In genomic region chr15:37109952-37110630, GRCh38 we compare ENCODE assay signal across 8 cellular contexts. TPM values are rescaled to one million over a fixed set of nuclear protein-coding genes. Genes with fewer than 3 reads are reported as not detected.
DNase-seq lines count a peak whose midpoint lies in the region; ATAC-seq, FAIRE-seq and TF ChIP-seq lines count a peak whose summit lies in the region.

No MANE protein-coding gene starts in this region.

- H3K4me2 ChIP-seq in IMR-90 (ENCODE audit: low read depth, low read length): peak overlapping the region; percentile 69

- POLR2A ChIA-PET in IMR-90 (lab: Charles Lee; ENCODE audit: unreplicated experiment): no interaction called here

- H2BK5ac ChIP-seq in IMR-90 (ENCODE audit: low read depth, low read length, poor library complexity, severe bottlenecking): no peak overlapping the region

- H3K56ac ChIP-seq in IMR-90 (ENCODE audit: extremely low read depth, insufficient read depth, low read length): no peak overlapping the region

- no peak overlapping the region for H3K4me3 Mint-ChIP-seq in activated naive CD4-positive, alpha-beta T cell treated with anti-CD3 and anti-CD28 coated beads for 36 hours

- no peak overlapping the region for H4K8ac ChIP-seq in IMR-90 (ENCODE audit: low read depth in 2 of 2, low read length in 2 of 2)

- no peak overlapping the region for H2AK9ac ChIP-seq in IMR-90 (replicated peaks; ENCODE audit: low read depth, low read length, poor library complexity)

- peaks cover 80% of the 10 kb centered on the region for H3K27me3 Mint-ChIP-seq in activated naive CD4-positive, alpha-beta T cell treated with anti-CD3 and anti-CD28 coated beads for 36 hours (ENCODE audit: low read depth)

- no peak overlapping the region for H4K5ac ChIP-seq in IMR-90 (ENCODE audit: low read depth, low read length)

- H2BK15ac ChIP-seq in IMR-90 (ENCODE audit: low read depth, low read length): 0 out of 3 replicates have a peak overlapping the region, but pooled peaks have one; percentile 20

- no peak for DNase-seq in IMR-90
- peak; percentile 30 for DNase-seq in bronchial epithelial cell (ENCODE audit: low read depth)
- no peak for DNase-seq in activated naive CD4-positive, alpha-beta T cell treated with anti-CD3 and anti-CD28 coated beads for 36 hours
- DNase-seq in midbrain (lab: John Stamatoyannopoulos, UW): no peak

- H3K9me3 ChIP-seq in IMR-90 (ENCODE audit: control insufficient read depth, insufficient read depth, low read length) (no peaks in the 10 kb centered on the region), subcutaneous abdominal adipose tissue (ENCODE audit: control insufficient read depth in 5 of 5, low read length in 5 of 5) (no peaks in the 10 kb centered on the region)

- CTCF ChIA-PET in IMR-90 (lab: Yijun Ruan, JAX): no interaction called here
- CTCF ChIA-PET in activated naive CD4-positive, alpha-beta T cell treated with anti-CD3 and anti-CD28 coated beads for 36 hours (lab: Charles Lee): no interaction called here

- H3K4ac ChIP-seq in IMR-90 (ENCODE audit: low read depth, low read length): no peak overlapping the region

- peaks cover 5% of the 10 kb centered on the region for H3K9me3 Mint-ChIP-seq in activated naive CD4-positive, alpha-beta T cell treated with anti-CD3 and anti-CD28 coated beads for 36 hours

- H2AFZ ChIP-seq in IMR-90 (replicated peaks; ENCODE audit: low read length, poor library complexity): peak overlapping the region; percentile 63

- no peak overlapping the region for H3K9ac ChIP-seq in IMR-90 (ENCODE audit: low read depth, low read length)
- H3K9ac ChIP-seq in subcutaneous abdominal adipose tissue (ENCODE audit: low read length in 5 of 5): peak overlapping the region in 1 of 5 donors; percentile 75

- TF ChIP-seq CTCF in IMR-90 (conservative IDR thresholded peaks at IDR 0.05; ENCODE audit: low read depth, low read length) (no peak), bronchial epithelial cell (IDR thresholded peaks at IDR 0.05; ENCODE audit: insufficient read depth, low read length, severe bottlenecking) (no peak)

- intact Hi-C loops in IMR-90 (cut with micrococcal nuclease): loop anchor here (10.0 kb wide), 3 partner anchors 605 to 1585 kb away; no protein-coding TSS in a partner anchor
- intact Hi-C loops in activated naive CD4-positive, alpha-beta T cell treated with anti-CD3 and anti-CD28 coated beads for 36 hours (cut with micrococcal nuclease): loop anchor here (1.0 to 10.0 kb wide), 5 partner anchors 8 to 1595 kb away; partner anchors contain the start of genes CDIN1 and DPH6

- ATAC-seq in IMR-90 (ENCODE audit: low read depth): peak; percentile 44; the same call in 1 of the 2 replicates
- no peak for ATAC-seq in HG03565 (IDR thresholded peaks at IDR 0.05; ENCODE audit: unreplicated experiment)
- ATAC-seq in GM19035 (IDR thresholded peaks at IDR 0.05; ENCODE audit: unreplicated experiment): no peak

- H2BK20ac ChIP-seq in IMR-90 (ENCODE audit: low read depth, low read length): no peak overlapping the region

- no peak overlapping the region for H2BK120ac ChIP-seq in IMR-90 (ENCODE audit: low read depth, low read length)

- H3K4me1 ChIP-seq in IMR-90 (ENCODE audit: control insufficient read depth, insufficient read depth, low read length) (peaks cover 2% of the 10 kb centered on the region; the same call in 1 of the 2 replicates), subcutaneous abdominal adipose tissue (ENCODE audit: control insufficient read depth in 5 of 5, insufficient read depth in 5 of 5, low read length in 5 of 5) (peaks cover 0 to 19% (median 15%) of the 10 kb centered on the region in 5 donors)

- BruUV-seq in IMR-90 (replicated peaks; lab: Mats Ljungman, UMichigan): no TSS peak

- peak overlapping the region; percentile 57; the same call in 1 of the 2 replicates for H3K23ac ChIP-seq in IMR-90 (ENCODE audit: low read depth, low read length)

- H3K27me3 ChIP-seq in IMR-90 (ENCODE audit: control insufficient read depth, insufficient read depth, low read length): no peaks in the 10 kb centered on the region; the same call in 1 of the 2 replicates
- H3K27me3 ChIP-seq in bronchial epithelial cell (ENCODE audit: control insufficient read depth, insufficient read depth, low read length): peaks cover 3% of the 10 kb centered on the region
- H3K27me3 ChIP-seq in layer of hippocampus (ENCODE audit: control insufficient read depth, insufficient read depth, low read length): peaks cover 12% of the 10 kb centered on the region
- H3K27me3 ChIP-seq in subcutaneous abdominal adipose tissue (ENCODE audit: control insufficient read depth in 5 of 5, insufficient read depth in 4 of 5, low read length in 5 of 5): peaks cover 6 to 48% (median 36%) of the 10 kb centered on the region in 5 donors

- H3K36me3 Mint-ChIP-seq in activated naive CD4-positive, alpha-beta T cell treated with anti-CD3 and anti-CD28 coated beads for 36 hours (ENCODE audit: low read depth): peaks cover 15% of the 10 kb centered on the region

- no peak overlapping the region for H2AK5ac ChIP-seq in IMR-90 (ENCODE audit: low read depth, low read length)

- H3K18ac ChIP-seq in IMR-90 (ENCODE audit: low read depth, low read length): no peak overlapping the region

- H3K36me3 ChIP-seq in IMR-90 (ENCODE audit: control insufficient read depth, insufficient read depth, low read length) (no peaks in the 10 kb centered on the region), bronchial epithelial cell (ENCODE audit: control insufficient read depth, insufficient read depth, low read length) (no peaks in the 10 kb centered on the region), subcutaneous abdominal adipose tissue (ENCODE audit: control insufficient read depth in 5 of 5, insufficient read depth in 5 of 5, low read length in 5 of 5) (no peaks in the 10 kb centered on the region)

- no peak overlapping the region for H3K27ac ChIP-seq in IMR-90 (ENCODE audit: insufficient read depth, low read length)
- H3K27ac ChIP-seq in layer of hippocampus (ENCODE audit: low read depth, low read length): peak overlapping the region; percentile 24
- H3K27ac ChIP-seq in subcutaneous abdominal adipose tissue (ENCODE audit: low read depth, low read length): no peak overlapping the region

- peaks cover 19% of the 10 kb centered on the region for H3K4me1 Mint-ChIP-seq in activated naive CD4-positive, alpha-beta T cell treated with anti-CD3 and anti-CD28 coated beads for 36 hours (ENCODE audit: low read depth)

- in situ Hi-C loops in IMR-90 (cut with MboI; ENCODE audit: low sequenced_read_pairs): no loop called here

- FAIRE-seq in bronchial epithelial cell (lab: Jason Lieb, UNC): no peak

- no peak overlapping the region for H4K91ac ChIP-seq in IMR-90 (ENCODE audit: insufficient read depth, low read depth, low read length)

- no peaks in the 10 kb centered on the region for H4K20me1 ChIP-seq in IMR-90 (ENCODE audit: insufficient read depth, low read length)

- no peak for TF ChIP-seq RAD21 in IMR-90 (IDR thresholded peaks at IDR 0.05; ENCODE audit: low read length)

- H3K4me3 ChIP-seq in IMR-90 (ENCODE audit: insufficient read depth, low read depth, low read length) (no peak overlapping the region), bronchial epithelial cell (ENCODE audit: low read depth, low read length) (peak overlapping the region; percentile 32), subcutaneous abdominal adipose tissue (ENCODE audit: low read depth in 1 of 5, low read length in 5 of 5) (peak overlapping the region; percentile 57 to 71 (median 65))

- TF ChIP-seq POLR2A in IMR-90 (IDR thresholded peaks at IDR 0.05; ENCODE audit: low read depth, low read length): no peak

- 41% methylated on average over 3 of the region's 27 CpGs; no CpG with 5 or more reads in 1 of the 2 experiments for WGBS in IMR-90 (ENCODE audit: extremely low coverage in 2 of 2, insufficient read length in 1 of 2), 2 experiments

- no peaks in the 10 kb centered on the region for H3K9me1 ChIP-seq in IMR-90 (ENCODE audit: insufficient read depth, low read length)

- no peak overlapping the region for H3K27ac Mint-ChIP-seq in activated naive CD4-positive, alpha-beta T cell treated with anti-CD3 and anti-CD28 coated beads for 36 hours

- H3K79me1 ChIP-seq in IMR-90 (ENCODE audit: low read depth in 1 of 2, low read length in 2 of 2): peaks cover 0 to 12% of the 10 kb centered on the region in 2 experiments; a peak in 3 of 4 replicates

- dilution Hi-C loops in IMR-90 (cut with HindIII; ENCODE audit: low sequenced_read_pairs, unreplicated experiment): no loop called here

- H3K14ac ChIP-seq in IMR-90 (replicated peaks; ENCODE audit: low read depth, low read length): no peak overlapping the region

TF ChIP-seq in IMR-90, 13 proteins besides CTCF, POLR2A, EP300 and RAD21 (continues in another document):
- TF ChIP-seq USF2 (IDR thresholded peaks at IDR 0.05; ENCODE audit: low read depth, low read length) (no peak), RFX5 (IDR thresholded peaks at IDR 0.05; ENCODE audit: low read depth, low read length) (no peak), ELK1 (IDR thresholded peaks at IDR 0.05; ENCODE audit: borderline replicate concordance, low read depth, low read length) (no peak), CHD1 (IDR thresholded peaks at IDR 0.05; ENCODE audit: low read depth, low read length) (no peak), RCOR1 (IDR thresholded peaks at IDR 0.05; ENCODE audit: insufficient replicate concordance, low read length) (no peak), FOS (IDR thresholded peaks at IDR 0.05; ENCODE audit: low read depth, low read length) (no peak), SMC3 (IDR thresholded peaks at IDR 0.05; ENCODE audit: low read depth, low read length) (no peak)

RNA-seq across cellular contexts. Expression of gene MEIS2, which starts 9.7 kb away (rescaled TPM):
- total RNA-seq in IMR-90 (2012; rRNA removed) (50.3 and 71.3 TPM in 2 replicates), bronchial epithelial cell (6.6 and 10.9 TPM in 2 replicates)
- polyA plus RNA-seq in IMR-90 (2012; rRNA removed): 59.9 and 70.1 TPM in 2 replicates
- polyA plus RNA-seq in IMR-90 (2012; cell fraction: cytosol; rRNA removed): 41.7 and 74.2 TPM in 2 replicates
- 69.5 and 106 TPM in 2 replicates for polyA plus RNA-seq in IMR-90 (2012; cell fraction: nucleus; rRNA removed; ENCODE audit: low replicate concordance)
- not detected for total RNA-seq in activated naive CD4-positive, alpha-beta T cell treated with anti-CD3 and anti-CD28 coated beads for 36 hours
